ENCODE assay signal across 8 cellular contexts in genomic region chr11:64759722-64760719, GRCh38. TPM values are rescaled to one million over a fixed set of nuclear protein-coding genes. Genes with fewer than 3 reads are reported as not detected.
DNase-seq lines count a peak whose midpoint lies in the region; ATAC-seq, FAIRE-seq and TF ChIP-seq lines count a peak whose summit lies in the region.

PYGM (minus strand) TSS chr11:64759974; CDS start chr11:64759898, 76 bp downstream.

- H3K4me1 Mint-ChIP-seq in activated T-cell treated with anti-CD3 and anti-CD28 coated beads, Interleukin-2, amount 50 U/mL, for 72 hours (ENCODE audit: low read depth), result peaks cover 45% of the 10 kb centered on the region

- no peak for TF ChIP-seq CTCF in left ventricle myocardium inferior (IDR thresholded peaks at IDR 0.05; ENCODE audit: borderline replicate concordance)

- H3K27ac ChIP-seq in left ventricle myocardium inferior (replicated peaks) (peak within 1 kb of the TSS; percentile 89), rectal smooth muscle tissue (ENCODE audit: low read depth, low read length) (peak within 1 kb of the TSS; percentile 87)

- no peak within 1 kb of the TSS for H3K9ac ChIP-seq in rectal smooth muscle tissue (ENCODE audit: low read length)

- no peaks in the 10 kb centered on the region for H3K27me3 Mint-ChIP-seq in activated T-cell treated with anti-CD3 and anti-CD28 coated beads, Interleukin-2, amount 50 U/mL, for 72 hours (ENCODE audit: low read depth)

- H3K36me3 Mint-ChIP-seq in activated T-cell treated with anti-CD3 and anti-CD28 coated beads, Interleukin-2, amount 50 U/mL, for 72 hours (ENCODE audit: insufficient read depth in 2 of 2), result peaks cover 4 to 12% of the 10 kb centered on the region in 2 donors

- no peaks in the 10 kb centered on the region for H3K9me3 ChIP-seq in left ventricle myocardium inferior (replicated peaks)

- peaks cover 74% of the 10 kb centered on the region for H3K4me1 ChIP-seq in left ventricle myocardium inferior
- H3K4me1 ChIP-seq in rectal smooth muscle tissue (ENCODE audit: control insufficient read depth, insufficient read depth, low read length), result peaks cover 51% of the 10 kb centered on the region

- no peak for FAIRE-seq in GM19239 (lab: Jason Lieb, UNC)

- H3K36me3 ChIP-seq in H7 (replicated peaks; ENCODE audit: control insufficient read depth, insufficient read depth, low read length) (peaks cover 12% of the 10 kb centered on the region), left ventricle myocardium inferior (peaks cover 24% of the 10 kb centered on the region), rectal smooth muscle tissue (ENCODE audit: control insufficient read depth, insufficient read depth, low read length) (peaks cover 15% of the 10 kb centered on the region)

- H3K27ac Mint-ChIP-seq in activated T-cell treated with anti-CD3 and anti-CD28 coated beads, Interleukin-2, amount 50 U/mL, for 72 hours, result peak within 1 kb of the TSS; percentile 53

- intact Hi-C loops in left ventricle myocardium inferior (cut with micrococcal nuclease), result no loop called here

- ATAC-seq in activated T-cell treated with anti-CD3 and anti-CD28 coated beads, Interleukin-2, amount 50 U/mL, for 72 hours (replicated peaks in 1 of 2), result peak; percentile 6 to 11
- ATAC-seq in HG02763 (IDR thresholded peaks at IDR 0.05; ENCODE audit: unreplicated experiment), result no peak

- no peaks in the 10 kb centered on the region for H3K9me3 Mint-ChIP-seq in activated T-cell treated with anti-CD3 and anti-CD28 coated beads, Interleukin-2, amount 50 U/mL, for 72 hours

- H3K4me3 Mint-ChIP-seq in activated T-cell treated with anti-CD3 and anti-CD28 coated beads, Interleukin-2, amount 50 U/mL, for 72 hours, result peak within 1 kb of the TSS in 1 of 2 donors; percentile 20

- H3K4me3 ChIP-seq in H7 (ENCODE audit: insufficient read depth, low read depth, low read length) (no peak within 1 kb of the TSS), left ventricle myocardium inferior (peak within 1 kb of the TSS; percentile 69), rectal smooth muscle tissue (ENCODE audit: low read length) (peak within 1 kb of the TSS; percentile 60)

- peak; percentile 96 for DNase-seq in H7
- no peak for DNase-seq in activated T-cell treated with anti-CD3 and anti-CD28 coated beads, Interleukin-2, amount 50 U/mL, for 72 hours
- DNase-seq in left ventricle myocardium inferior, result peak; percentile 89
- no peak for DNase-seq in NCI-H2171 (lab: John Stamatoyannopoulos, UW)
- no peak for DNase-seq in NCI-H510A (lab: John Stamatoyannopoulos, UW)
- no peak for DNase-seq in GM19239 (ENCODE audit: insufficient read length, low spot score)

- H3K27me3 ChIP-seq in H7 (ENCODE audit: control insufficient read depth, insufficient read depth, low read length), result no peaks in the 10 kb centered on the region
- no peaks in the 10 kb centered on the region for H3K27me3 ChIP-seq in left ventricle myocardium inferior (ENCODE audit: low read depth)
- no peaks in the 10 kb centered on the region for H3K27me3 ChIP-seq in rectal smooth muscle tissue (ENCODE audit: control insufficient read depth, insufficient read depth, low read length)

RNA-seq across cellular contexts. Expression of gene PYGM, which starts in this region (rescaled TPM):
- total RNA-seq in H7 (2014; rRNA removed; shearing (Covaris generic)), result 2.9 and 6.4 TPM in 2 replicates
- 1 to 10 TPM; 4.0 to 4.5 TPM for total RNA-seq in activated T-cell treated with anti-CD3 and anti-CD28 coated beads, Interleukin-2, amount 50 U/mL, for 72 hours
- 89.5 TPM for total RNA-seq in left ventricle myocardium inferior

Comparison
In these comparisons a context has a peak if more than half of its experiments do, and no peak if none do; other contexts are left out.
1. RNA of gene PYGM (total RNA-seq): 89.5 TPM in left ventricle myocardium inferior (single experiment); 4.0 to 4.5 TPM in activated T-cell treated with anti-CD3 and anti-CD28 coated beads, Interleukin-2, amount 50 U/mL, for 72 hours and 2.9 to 6.4 TPM in H7; every median in the first group is over 10 times any median in the second.
2. DNase-seq: peak in H7 (single experiment) and left ventricle myocardium inferior (single experiment); none in activated T-cell treated with anti-CD3 and anti-CD28 coated beads, Interleukin-2, amount 50 U/mL, for 72 hours (0 of 2), NCI-H2171 (single experiment), NCI-H510A (single experiment) and GM19239 (single experiment).